8 cellular contexts compared by ENCODE assay signal in the genomic region with DNA sequence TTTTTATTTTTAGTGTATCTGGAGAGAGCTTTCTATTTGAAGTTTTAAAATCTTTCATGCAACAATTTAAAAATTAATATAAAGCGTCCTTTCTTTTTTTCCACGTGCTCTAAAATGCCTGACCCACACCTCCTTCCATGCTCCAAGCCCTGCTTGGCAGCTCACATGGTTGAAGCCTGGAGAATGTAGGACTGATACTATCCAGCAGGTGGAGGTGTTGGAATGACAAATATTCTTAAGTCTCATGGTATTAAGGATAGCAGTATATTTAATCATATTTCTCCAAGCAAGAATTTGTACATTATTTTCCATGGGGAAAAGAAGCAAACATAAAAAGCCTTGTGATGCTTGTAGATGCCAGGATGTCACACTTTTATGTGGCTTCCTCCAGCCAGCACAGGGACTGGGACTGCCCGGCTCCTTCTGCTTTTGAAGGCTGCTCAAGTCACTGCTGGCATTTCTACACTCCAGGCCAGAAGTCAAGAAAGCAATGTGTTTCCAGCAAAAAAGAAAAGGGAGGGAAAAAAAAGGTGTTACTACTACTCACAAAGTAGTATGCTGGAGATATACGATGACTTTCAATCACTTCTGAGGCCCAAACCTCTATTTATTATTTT. TPM values are rescaled to one million over a fixed set of nuclear protein-coding genes. Genes with fewer than 3 reads are reported as not detected.
DNase-seq lines count a peak whose midpoint lies in the region; ATAC-seq and TF ChIP-seq lines count a peak whose summit lies in the region.

No MANE protein-coding gene starts in this region.

- H3F3A ChIP-seq in PC-9 (ENCODE audit: insufficient read depth, low read depth): peaks cover 10% of the 10 kb centered on the region

- BruUV-seq in PC-9 (replicated peaks; lab: Mats Ljungman, UMichigan): no TSS peak

- H2AFZ ChIP-seq in PC-9: no peak overlapping the region

- H3K9me3 Mint-ChIP-seq in naive B cell: no peaks in the 10 kb centered on the region

- H3K9me3 ChIP-seq in PC-9 (ENCODE audit: insufficient read depth, low read depth): no peaks in the 10 kb centered on the region

- H3K4me3 ChIP-seq in PC-9 (no peak overlapping the region), epithelial cell of proximal tubule (ENCODE audit: low read depth, low read length) (no peak overlapping the region)

- no peaks in the 10 kb centered on the region for H3K27me3 Mint-ChIP-seq in naive B cell

- H3K36me3 ChIP-seq in PC-9 (ENCODE audit: low read depth): peaks cover 61% of the 10 kb centered on the region

- H3K4me2 ChIP-seq in PC-9: no peak overlapping the region

- ATAC-seq in HG03342 (IDR thresholded peaks at IDR 0.05; ENCODE audit: unreplicated experiment): peak; percentile 71
- peak; percentile 58 to 71 for ATAC-seq in naive B cell (ENCODE audit: low read depth in 2 of 2)
- no peak for ATAC-seq in HG02981 (IDR thresholded peaks at IDR 0.05; ENCODE audit: unreplicated experiment)

- no peaks in the 10 kb centered on the region for H3K4me1 ChIP-seq in PC-9 (replicated peaks; ENCODE audit: insufficient read depth)

- CTCF ChIA-PET in PC-9 (lab: Charles Lee): interaction anchor here (0.6 to 1.0 kb wide), 5 partner anchors 28 to 606 kb away, joined by 3 to 5 read pairs (median 4); no protein-coding TSS in a partner anchor

- H3K27ac ChIP-seq in PC-9: no peak overlapping the region

- no peaks in the 10 kb centered on the region for H3K9me2 ChIP-seq in PC-9 (ENCODE audit: insufficient read depth)

- no peak overlapping the region for H3K4me3 Mint-ChIP-seq in naive B cell

- H3K79me2 ChIP-seq in PC-9 (ENCODE audit: low read depth): no peaks in the 10 kb centered on the region

- intact Hi-C loops in PC-9 (cut with micrococcal nuclease; ENCODE audit: unreplicated experiment): loop anchor here (1.0 to 10.0 kb wide), 8 partner anchors 106 to 1652 kb away; no protein-coding TSS in a partner anchor

- peaks cover 30 to 34% of the 10 kb centered on the region in 2 donors for H3K36me3 Mint-ChIP-seq in naive B cell

- H3K27ac Mint-ChIP-seq in naive B cell: peak overlapping the region in 2 of 6 donors; percentile 3 to 69

- POLR2A ChIA-PET in PC-9 (lab: Charles Lee; ENCODE audit: unreplicated experiment): interaction anchor here (0.7 to 0.8 kb wide), 2 partner anchors 50 to 923 kb away, joined by 3 to 7 read pairs; a partner anchor contains a TSS

- no peaks in the 10 kb centered on the region for H3K27me3 ChIP-seq in PC-9 (ENCODE audit: insufficient read depth, low read depth)

- no peaks in the 10 kb centered on the region; the same call in 1 of the 2 replicates for H4K20me1 ChIP-seq in PC-9 (ENCODE audit: insufficient read depth)

- TF ChIP-seq CTCF in PC-9 (conservative IDR thresholded peaks at IDR 0.05) (peak; percentile 89), epithelial cell of proximal tubule (conservative IDR thresholded peaks at IDR 0.05; ENCODE audit: low read depth, low read length) (peak; percentile 69)

- H3K4me1 Mint-ChIP-seq in naive B cell: no peaks in the 10 kb centered on the region

- DNase-seq in NCI-H510A treated with DMSO at 0.1 percent for 48 hours (lab: John Stamatoyannopoulos, UW) (peak; percentile 17), NCI-H510A (lab: John Stamatoyannopoulos, UW) (no peak), PC-9 (peak; percentile 37 to 63), epithelial cell of proximal tubule (ENCODE audit: low read depth) (no peak), naive B cell (peak; percentile 34)
- DNase-seq in stimulated activated naive CD4-positive, alpha-beta T cell (lab: John Stamatoyannopoulos, UW): no peak

RNA-seq across cellular contexts. Expression of a gene that starts 49.7 kb away (rescaled TPM):
- total RNA-seq in PC-9 (2021) (93.7 and 102 TPM in 2 replicates), epithelial cell of proximal tubule (102 and 148 TPM in 2 replicates)
- 10 to 100 TPM; 38.6 to 71.2 (median 53.4) TPM for polyA plus RNA-seq in naive B cell (ENCODE audit: low read depth in 6 of 6)

RNA-seq across cellular contexts. Expression of a gene that starts 50.2 kb away (rescaled TPM):
- total RNA-seq in PC-9 (2021) (22.9 and 30.7 TPM in 2 replicates), epithelial cell of proximal tubule (12.9 and 13.2 TPM in 2 replicates)
- 10 to 100 TPM in 5 of 6 donors, 1 to 10 TPM in 1; 7.6 to 19.8 (median 14.7) TPM for polyA plus RNA-seq in naive B cell (ENCODE audit: low read depth in 6 of 6)

RNA-seq across cellular contexts. Expression of a gene that starts 57.8 kb away (rescaled TPM):
- 26.5 and 31.1 TPM in 2 replicates for total RNA-seq in PC-9 (2021)
- total RNA-seq in epithelial cell of proximal tubule: 21.7 and 25.8 TPM in 2 replicates
- polyA plus RNA-seq in naive B cell (ENCODE audit: low read depth in 6 of 6): 100 to 1,000 TPM; 187 to 403 (median 268) TPM

Comparison
In these comparisons a context has a peak if more than half of its experiments do, and no peak if none do; other contexts are left out.
1. DNase-seq: peak in NCI-H510A treated with DMSO at 0.1 percent for 48 hours (single experiment), PC-9 (2 of 2) and naive B cell (single experiment); none in NCI-H510A (single experiment), epithelial cell of proximal tubule (single experiment) and stimulated activated naive CD4-positive, alpha-beta T cell (0 of 6).